Comparison of ENCODE assay signal across 1 cellular context in genomic region chr5:123448017-123448617, GRCh38.
TF ChIP-seq lines count a peak whose summit lies in the region.

No MANE protein-coding gene starts in this region.

TF ChIP-seq in GM12878, 131 proteins besides CTCF, POLR2A, EP300 and RAD21 (continued from another document):
- TF ChIP-seq KDM1A (IDR thresholded peaks at IDR 0.05; ENCODE audit: borderline replicate concordance) (no peak), PAX5 (IDR thresholded peaks at IDR 0.05; ENCODE audit: borderline replicate concordance, low read depth, low read length) (0 out of 2 replicates have a peak, but pooled peaks have one; percentile 36), ATF2 (IDR thresholded peaks at IDR 0.05; ENCODE audit: low read length) (peak; percentile 90), NR2C2 (IDR thresholded peaks at IDR 0.05; ENCODE audit: borderline replicate concordance, control insufficient read depth, insufficient read length, low read depth) (no peak), SREBF1 (IDR thresholded peaks at IDR 0.05; ENCODE audit: low read length) (peak; percentile 61), TAF1 (IDR thresholded peaks at IDR 0.05; ENCODE audit: borderline replicate concordance, low read depth, low read length) (no peak), FOXM1 (IDR thresholded peaks at IDR 0.05; ENCODE audit: low read depth, low read length) (peak; percentile 94), ZNF592 (IDR thresholded peaks at IDR 0.05) (0 out of 2 replicates have a peak, but pooled peaks have one; percentile 34), ZBTB33 (IDR thresholded peaks at IDR 0.05) (peak; percentile 32; the same call in 1 of the 2 replicates), SIN3A (IDR thresholded peaks at IDR 0.05; ENCODE audit: low read depth, low read length) (no peak), JUNB (IDR thresholded peaks at IDR 0.05) (peak; percentile 98), MYB (IDR thresholded peaks at IDR 0.05; ENCODE audit: borderline replicate concordance, low read depth, low read length) (no peak), DPF2 (IDR thresholded peaks at IDR 0.05) (peak; percentile 96), USF1 (IDR thresholded peaks at IDR 0.05; ENCODE audit: borderline replicate concordance, extremely low read length, insufficient read depth, low read depth, low read length) (no peak), SRF (IDR thresholded peaks at IDR 0.05; ENCODE audit: low read depth in 2 of 2, low read length in 2 of 2) (no peak), MTA3 (IDR thresholded peaks at IDR 0.05; ENCODE audit: borderline replicate concordance, low read length) (peak; percentile 95), ZNF217 (IDR thresholded peaks at IDR 0.05) (peak; percentile 99), SUPT20H (IDR thresholded peaks at IDR 0.05; ENCODE audit: borderline replicate concordance, control insufficient read depth, low read depth, low read length) (no peak), ZNF207 (IDR thresholded peaks at IDR 0.05; ENCODE audit: borderline replicate concordance) (no peak), HDAC2 (IDR thresholded peaks at IDR 0.05) (no peak), TCF7 (IDR thresholded peaks at IDR 0.05; ENCODE audit: borderline replicate concordance) (peak; percentile 48; the same call in 1 of the 2 replicates), IKZF2 (IDR thresholded peaks at IDR 0.05) (peak; percentile 93 to 94), GABPA (IDR thresholded peaks at IDR 0.05; ENCODE audit: low read depth) (peak; percentile 70), EED (IDR thresholded peaks at IDR 0.05; ENCODE audit: low read depth) (peak; percentile 27), FOS (IDR thresholded peaks at IDR 0.05; ENCODE audit: borderline replicate concordance, extremely low read depth, insufficient read length) (no peak), ZBED1 (IDR thresholded peaks at IDR 0.05; ENCODE audit: borderline replicate concordance) (peak; percentile 65; the same call in 1 of the 2 replicates), BMI1 (IDR thresholded peaks at IDR 0.05; ENCODE audit: borderline replicate concordance) (peak; percentile 81), IRF3 (IDR thresholded peaks at IDR 0.05) (no peak), NFIC (IDR thresholded peaks at IDR 0.05; ENCODE audit: low read depth, low read length) (peak; percentile 98), RELB (IDR thresholded peaks at IDR 0.05; ENCODE audit: low read depth) (peak; percentile 92), POU2F2 (IDR thresholded peaks at IDR 0.05; ENCODE audit: borderline replicate concordance, low read depth, low read length) (peak; percentile 92), MYC (IDR thresholded peaks at IDR 0.05; ENCODE audit: insufficient read depth, insufficient read length, insufficient replicate concordance, low read length, severe bottlenecking) (no peak), CREM (IDR thresholded peaks at IDR 0.05; ENCODE audit: low read depth) (peak; percentile 79), JUND (IDR thresholded peaks at IDR 0.05; ENCODE audit: low read depth, low read length) (peak; percentile 89), SKIL (IDR thresholded peaks at IDR 0.05; ENCODE audit: low read depth, poor library complexity, severe bottlenecking) (peak; percentile 97), TCF12 (IDR thresholded peaks at IDR 0.05; ENCODE audit: low read depth, low read length) (0 out of 2 replicates have a peak, but pooled peaks have one; percentile 16), IRF4 (IDR thresholded peaks at IDR 0.05; ENCODE audit: low read depth, low read length) (peak; percentile 77; the same call in 1 of the 2 replicates), WRNIP1 (IDR thresholded peaks at IDR 0.05; ENCODE audit: borderline replicate concordance, low read depth, low read length) (no peak), BACH1 (IDR thresholded peaks at IDR 0.05; ENCODE audit: borderline replicate concordance) (peak; percentile 72; the same call in 1 of the 2 replicates), MEF2B (IDR thresholded peaks at IDR 0.05; ENCODE audit: partially characterized antibody, poor library complexity, severe bottlenecking) (peak; percentile 55), NR2F1 (conservative IDR thresholded peaks at IDR 0.05) (peak; percentile 70; the same call in 1 of the 2 replicates), MXI1 (IDR thresholded peaks at IDR 0.05; ENCODE audit: low read depth, low read length) (peak; percentile 34; the same call in 1 of the 2 replicates), CUX1 (IDR thresholded peaks at IDR 0.05; ENCODE audit: insufficient replicate concordance, low read depth, low read length) (peak; percentile 76)
